In genomic region chr11:117521974-117522373, GRCh38 we compare ENCODE assay signal across 18 cellular contexts.
DNase-seq lines count a peak whose midpoint lies in the region; ATAC-seq, FAIRE-seq and TF ChIP-seq lines count a peak whose summit lies in the region.
"Had no signal": no experiment of that assay in that cellular context is flagged by ENCODE, and none has a peak within 500 bp of the region (broad histone marks: within the 10 kb centered on the region; RNA-seq: fewer than 3 reads in every experiment).

No MANE protein-coding gene starts in this region.

- no peak for TF ChIP-seq CTCF in bronchial epithelial cell (IDR thresholded peaks at IDR 0.05; ENCODE audit: insufficient read depth, low read length, severe bottlenecking)

- H3K14ac ChIP-seq in trophoblast cell (ENCODE audit: low read length): no peak overlapping the region

- no peak overlapping the region for H4K91ac ChIP-seq in trophoblast cell (ENCODE audit: low read depth, low read length)

- DNase-seq in bronchial epithelial cell (ENCODE audit: low read depth) (no peak), trophoblast cell (peak; percentile 48 to 77), DMS 273 treated with DMSO at 0.1 percent for 48 hours (lab: John Stamatoyannopoulos, UW) (no peak), 8988T (no peak)
- DNase-seq: CD4-positive, alpha-beta T cell; CD8-positive, alpha-beta memory T cell; DMS53; DMS79 treated with DMSO at 0.1 percent for 48 hours; GF-D8; H7; HCEC 1CT had no signal

- 0 out of 2 replicates have a peak overlapping the region, but pooled peaks have one; percentile 18 for H3K27ac ChIP-seq in BLaER1
- no peak overlapping the region for H3K27ac ChIP-seq in trophoblast cell (ENCODE audit: low read depth, low read length)
- H3K27ac ChIP-seq: BLaER1 treated with 17β-estradiol and CSF1 and Interleukin-3, amounts not matched to agents 10 nM and 100 nM had no signal

- no peak overlapping the region for H2AK5ac ChIP-seq in trophoblast cell (ENCODE audit: low read length)

- no peak overlapping the region for H3K23ac ChIP-seq in trophoblast cell (ENCODE audit: low read length)

- H3K36me3 ChIP-seq in BLaER1: no peaks in the 10 kb centered on the region
- H3K36me3 ChIP-seq in bronchial epithelial cell (ENCODE audit: control insufficient read depth, insufficient read depth, low read length): no peaks in the 10 kb centered on the region
- H3K36me3 ChIP-seq in trophoblast cell (ENCODE audit: control insufficient read depth in 1 of 2, insufficient read depth in 2 of 2, low read length in 2 of 2): no peaks in the 10 kb centered on the region
- H3K36me3 ChIP-seq: BLaER1 treated with 17β-estradiol and CSF1 and Interleukin-3, amounts not matched to agents 10 nM and 100 nM had no signal

- no peaks in the 10 kb centered on the region for H3K79me1 ChIP-seq in trophoblast cell (ENCODE audit: low read length)

- no peaks in the 10 kb centered on the region for H4K20me1 ChIP-seq in BLaER1
- H4K20me1 ChIP-seq: BLaER1 treated with 17β-estradiol and CSF1 and Interleukin-3, amounts not matched to agents 10 nM and 100 nM had no signal

- no CpG with 5 or more reads among the region's 4 CpGs for WGBS in trophoblast cell (ENCODE audit: extremely low coverage, insufficient coverage, insufficient read length)

- H3K79me2 ChIP-seq in trophoblast cell (ENCODE audit: control insufficient read depth, insufficient read depth, low read length, poor library complexity): no peaks in the 10 kb centered on the region

- peak; percentile 7 for FAIRE-seq in bronchial epithelial cell (lab: Jason Lieb, UNC)
- FAIRE-seq: D721Med, GM12891, GM18507 had no signal

- H3K4me3 ChIP-seq in BLaER1 (no peak overlapping the region), bronchial epithelial cell (ENCODE audit: low read depth, low read length) (no peak overlapping the region), trophoblast cell (ENCODE audit: low read depth, low read length) (no peak overlapping the region)
- H3K4me3 ChIP-seq: BLaER1 treated with 17β-estradiol and CSF1 and Interleukin-3, amounts not matched to agents 10 nM and 100 nM; GM23338 had no signal

- ATAC-seq in activated CD4-positive, CD25-positive, alpha-beta regulatory T cell treated with anti-CD3 and anti-CD28 coated beads, Interleukin-2, amount 50 U/mL, for 24 hours: no peak
- ATAC-seq: GM23338 had no signal

- H2AFZ ChIP-seq in trophoblast cell (ENCODE audit: insufficient read depth, low read length, poor library complexity): no peak overlapping the region
- H2AFZ ChIP-seq: GM23338 had no signal

- H3K9ac ChIP-seq in BLaER1 (no peak overlapping the region), trophoblast cell (ENCODE audit: low read length) (no peak overlapping the region)
- H3K9ac ChIP-seq: BLaER1 treated with 17β-estradiol and CSF1 and Interleukin-3, amounts not matched to agents 10 nM and 100 nM had no signal

- no peaks in the 10 kb centered on the region for H3K27me3 ChIP-seq in BLaER1
- no peaks in the 10 kb centered on the region for H3K27me3 ChIP-seq in bronchial epithelial cell (ENCODE audit: control insufficient read depth, insufficient read depth, low read length)
- H3K27me3 ChIP-seq in trophoblast cell (ENCODE audit: insufficient read depth, low read length): no peaks in the 10 kb centered on the region
- H3K27me3 ChIP-seq: BLaER1 treated with 17β-estradiol and CSF1 and Interleukin-3, amounts not matched to agents 10 nM and 100 nM had no signal

- no peak overlapping the region for H4K12ac ChIP-seq in trophoblast cell (ENCODE audit: low read depth, low read length)

- H2BK12ac ChIP-seq in trophoblast cell (ENCODE audit: low read length): no peak overlapping the region

- no peak overlapping the region for H3K18ac ChIP-seq in trophoblast cell (ENCODE audit: low read length)

- H3K9me3 ChIP-seq in BLaER1 (no peaks in the 10 kb centered on the region), trophoblast cell (ENCODE audit: insufficient read depth, low read depth, low read length) (peaks cover 3% of the 10 kb centered on the region)
- H3K9me3 ChIP-seq: BLaER1 treated with 17β-estradiol and CSF1 and Interleukin-3, amounts not matched to agents 10 nM and 100 nM had no signal

- H2BK120ac ChIP-seq in trophoblast cell (ENCODE audit: insufficient read depth, low read length, poor library complexity): no peak overlapping the region

- H2BK5ac ChIP-seq in trophoblast cell (ENCODE audit: low read depth, low read length, poor library complexity): no peak overlapping the region

- no peak overlapping the region for H3K4ac ChIP-seq in trophoblast cell (ENCODE audit: low read depth, low read length)

- H4K8ac ChIP-seq in trophoblast cell (ENCODE audit: low read depth, low read length): no peak overlapping the region

- H3K4me2 ChIP-seq in BLaER1: no peak overlapping the region
- H3K4me2 ChIP-seq in trophoblast cell (ENCODE audit: low read length): no peak overlapping the region
- H3K4me2 ChIP-seq: BLaER1 treated with 17β-estradiol and CSF1 and Interleukin-3, amounts not matched to agents 10 nM and 100 nM; GM23338 had no signal

- peaks cover 28% of the 10 kb centered on the region for H3K4me1 ChIP-seq in BLaER1
- no peaks in the 10 kb centered on the region for H3K4me1 ChIP-seq in trophoblast cell (ENCODE audit: control insufficient read depth in 1 of 2, insufficient read depth in 2 of 2, low read length in 2 of 2)

Comparison
In these comparisons a context has a peak if more than half of its experiments do, and no peak if none do; other contexts are left out.
1. DNase-seq: peak in trophoblast cell (2 of 2); none in bronchial epithelial cell (single experiment), DMS 273 treated with DMSO at 0.1 percent for 48 hours (single experiment) and 8988T (single experiment).